In genomic region chr2:134198006-134198634, GRCh38 we compare ENCODE assay signal across 16 cellular contexts. TPM values are rescaled to one million over a fixed set of nuclear protein-coding genes. Genes with fewer than 3 reads are reported as not detected.
A peak's percentile ranks its signal among the peaks of the same experiment; 100 is the strongest.
DNase-seq lines count a peak whose midpoint lies in the region; FAIRE-seq and TF ChIP-seq lines count a peak whose summit lies in the region.
"Had no signal": no experiment of that assay in that cellular context is flagged by ENCODE, and none has a peak within 500 bp of the region (broad histone marks: within the 10 kb centered on the region; RNA-seq: fewer than 3 reads in every experiment).

No MANE protein-coding gene starts in this region.

- H3K23me2 ChIP-seq in H1 (ENCODE audit: low read depth, low read length): no peaks in the 10 kb centered on the region

- no peak for TF ChIP-seq CTCF in H1 (IDR thresholded peaks at IDR 0.05; ENCODE audit: control extremely low read depth in 1 of 3, insufficient read depth in 1 of 3, low read depth in 1 of 3, low read length in 3 of 3)

- H3K27me3 ChIP-seq in H1 (replicated peaks in 1 of 4; ENCODE audit: control insufficient read depth in 3 of 4, extremely low read depth in 1 of 4, insufficient read depth in 3 of 4, low read length in 3 of 4) (no peaks in the 10 kb centered on the region), mesenchymal stem cell (ENCODE audit: control insufficient read depth in 1 of 2, insufficient read depth in 1 of 2, low read length in 2 of 2) (no peaks in the 10 kb centered on the region)
- H3K27me3 ChIP-seq: breast epithelium, heart left ventricle had no signal

- H3K27ac ChIP-seq in H1 (ENCODE audit: low read depth, low read length): no peak overlapping the region
- H3K27ac ChIP-seq in mesenchymal stem cell (ENCODE audit: low read length, poor library complexity, severe bottlenecking): no peak overlapping the region
- H3K27ac ChIP-seq: breast epithelium, C4-2B, GM23248 had no signal

- H3K4ac ChIP-seq in H1 (replicated peaks; ENCODE audit: insufficient read length, low read depth, low read length): no peak overlapping the region
- H3K4ac ChIP-seq in mesenchymal stem cell (ENCODE audit: low read depth in 1 of 2, low read length in 2 of 2): no peak overlapping the region

- H4K5ac ChIP-seq in H1 (ENCODE audit: insufficient read length, low read depth, low read length): no peak overlapping the region

- H3K9ac ChIP-seq in H1 (replicated peaks in 1 of 4; ENCODE audit: extremely low read depth in 1 of 4, low read depth in 3 of 4, low read length in 3 of 4): no peak overlapping the region
- H3K9ac ChIP-seq in mesenchymal stem cell (ENCODE audit: low read length): no peak overlapping the region
- H3K9ac ChIP-seq: GM23248 had no signal

- H3K36me3 Mint-ChIP-seq in IgD-negative memory B cell: no peaks in the 10 kb centered on the region

- H2AK5ac ChIP-seq in H1 (ENCODE audit: low read depth, low read length) (no peak overlapping the region), mesenchymal stem cell (ENCODE audit: low read length, severe bottlenecking) (no peak overlapping the region)

- H2BK5ac ChIP-seq in H1 (ENCODE audit: low read depth, low read length) (no peak overlapping the region; the same call in 1 of the 2 replicates), mesenchymal stem cell (ENCODE audit: low read depth, low read length, poor library complexity, severe bottlenecking) (no peak overlapping the region)

- H3K79me1 ChIP-seq in H1 (ENCODE audit: low read depth, low read length): peaks cover 6% of the 10 kb centered on the region; the same call in 1 of the 2 replicates
- H3K79me1 ChIP-seq in mesenchymal stem cell (replicated peaks; ENCODE audit: low read length, poor library complexity, severe bottlenecking): peaks cover 38% of the 10 kb centered on the region

- H2BK120ac ChIP-seq in H1 (replicated peaks; ENCODE audit: low read depth, low read length): no peak overlapping the region
- no peak overlapping the region for H2BK120ac ChIP-seq in mesenchymal stem cell (ENCODE audit: low read depth, low read length)

- no peaks in the 10 kb centered on the region for H3K9me3 Mint-ChIP-seq in IgD-negative memory B cell

- H3K4me2 ChIP-seq in H1 (ENCODE audit: insufficient read depth in 1 of 2, low read depth in 2 of 2, low read length in 2 of 2) (no peak overlapping the region), mesenchymal stem cell (ENCODE audit: low read length, poor library complexity, severe bottlenecking) (no peak overlapping the region)

- no peak overlapping the region for H2BK12ac ChIP-seq in H1 (ENCODE audit: low read depth, low read length)
- peak overlapping the region in 1 of 2 experiments; percentile 45 for H2BK12ac ChIP-seq in mesenchymal stem cell (ENCODE audit: low read length in 2 of 2)

- no peaks in the 10 kb centered on the region for H3K27me3 Mint-ChIP-seq in IgD-negative memory B cell

- no peak for TF ChIP-seq POLR2A in H1 (IDR thresholded peaks at IDR 0.05; ENCODE audit: control extremely low read depth in 1 of 2, low read depth in 2 of 2, low read length in 2 of 2)

- TF ChIP-seq RAD21 in H1 (IDR thresholded peaks at IDR 0.05 in 1 of 2, conservative IDR thresholded peaks at IDR 0.05 in 1 of 2; ENCODE audit: low read depth in 2 of 2, low read length in 2 of 2): no peak

- CTCF ChIA-PET in H1 (lab: Charles Lee; ENCODE audit: partially characterized antibody): interaction anchor here (0.9 to 12.8 kb wide), 12 partner anchors 10 to 308 kb away, joined by 3 to 240 read pairs (median 4); no protein-coding TSS in a partner anchor

- WGBS in H1 (ENCODE audit: extremely low coverage in 1 of 2, insufficient coverage in 1 of 2, insufficient read length in 1 of 2, insufficient replicate concordance in 2 of 2, low coverage in 1 of 2, low lambda C conversion rate in 2 of 2, missing lambda C conversion rate in 1 of 2), 2 experiments: 83% methylated on average over 1 of the region's 1 CpG; no CpG with 5 or more reads in 1 of the 2 experiments
- 100% methylated on average over 1 of the region's 1 CpG for WGBS in mesenchymal stem cell

- peaks cover 0 to 4% of the 10 kb centered on the region in 2 experiments for H4K20me1 ChIP-seq in H1 (replicated peaks in 1 of 2; ENCODE audit: control insufficient read depth in 1 of 2, insufficient read depth in 2 of 2, low read length in 2 of 2)

- H3K56ac ChIP-seq in H1 (replicated peaks; ENCODE audit: insufficient read length, low read depth, low read length): no peak overlapping the region

- H3K4me1 ChIP-seq in H1 (replicated peaks in 1 of 4; ENCODE audit: control insufficient read depth in 3 of 4, insufficient read depth in 4 of 4, low read length in 3 of 4): peaks cover 4 to 13% (median 6%) of the 10 kb centered on the region in 4 experiments
- peaks cover 3% of the 10 kb centered on the region for H3K4me1 ChIP-seq in mesenchymal stem cell (ENCODE audit: control insufficient read depth, insufficient read depth, low read depth, low read length)
- H3K4me1 ChIP-seq: breast epithelium had no signal

- no peak overlapping the region for H3K14ac ChIP-seq in H1 (ENCODE audit: insufficient read length)
- peak overlapping the region in 1 of 2 experiments; percentile 63 for H3K14ac ChIP-seq in mesenchymal stem cell (ENCODE audit: low read length in 2 of 2)

- no peaks in the 10 kb centered on the region for H3K9me3 ChIP-seq in H1 (ENCODE audit: insufficient read depth in 2 of 2, low read depth in 1 of 2, low read length in 1 of 2)
- H3K9me3 ChIP-seq in mesenchymal stem cell (ENCODE audit: control insufficient read depth, low read length): no peaks in the 10 kb centered on the region
- H3K9me3 ChIP-seq: breast epithelium, heart left ventricle had no signal

- TF ChIP-seq EP300 in H1 (IDR thresholded peaks at IDR 0.05; ENCODE audit: borderline replicate concordance in 1 of 2, low read depth in 2 of 2, low read length in 2 of 2): no peak

- H2AFZ ChIP-seq in H1 (ENCODE audit: low read length): no peak overlapping the region
- no peak overlapping the region for H2AFZ ChIP-seq in mesenchymal stem cell (ENCODE audit: low read depth, low read length)
- H2AFZ ChIP-seq: GM23248 had no signal

- no peak overlapping the region for H4K91ac ChIP-seq in H1 (replicated peaks; ENCODE audit: insufficient read length, low read length)
- no peak overlapping the region for H4K91ac ChIP-seq in mesenchymal stem cell (ENCODE audit: low read length)

- peak overlapping the region; percentile 42 to 80 (median 56) for H3K27ac Mint-ChIP-seq in IgD-negative memory B cell

- H3K4me1 Mint-ChIP-seq in IgD-negative memory B cell: peaks cover 60 to 66% (median 66%) of the 10 kb centered on the region in 3 donors

- H3K23ac ChIP-seq in H1 (ENCODE audit: insufficient read length): no peak overlapping the region
- H3K23ac ChIP-seq in mesenchymal stem cell (ENCODE audit: low read length in 2 of 2): no peak overlapping the region

- DNase-seq in AG20443 (ENCODE audit: low spot score) (peak; percentile 14), EH (ENCODE audit: low read depth) (peak; percentile 13), H1 (ENCODE audit: low read depth in 1 of 2, low spot score in 2 of 2) (no peak), mesenchymal stem cell (no peak), NCI-H82 (lab: John Stamatoyannopoulos, UW) (no peak), cerebellar nuclear complex (lab: John Stamatoyannopoulos, UW) (no peak), superior temporal gyrus (ENCODE audit: extremely low spot score) (no peak)
- DNase-seq: GM23248; heart left ventricle; NCI-H146; NCI-H524 treated with DMSO at 0.1 percent for 48 hours; stimulated activated CD4-positive, alpha-beta T cell treated with anti-CD3 and anti-CD28 coated beads, Interleukin-2, amount 100 ng/mL, for 24 hours had no signal

- peaks cover 0 to 80% of the 10 kb centered on the region in 2 experiments; a peak in 3 of 4 replicates for H3K79me2 ChIP-seq in H1 (ENCODE audit: control insufficient read depth in 1 of 2, insufficient read depth in 2 of 2, low read length in 2 of 2)

- H3K36me3 ChIP-seq in H1 (ENCODE audit: control insufficient read depth in 2 of 4, insufficient read depth in 4 of 4, low read length in 3 of 4): no peaks in the 10 kb centered on the region
- no peaks in the 10 kb centered on the region for H3K36me3 ChIP-seq in mesenchymal stem cell (ENCODE audit: control insufficient read depth in 1 of 2, insufficient read depth in 2 of 2, low read depth in 1 of 2, low read length in 2 of 2)
- H3K36me3 ChIP-seq: breast epithelium, heart left ventricle had no signal

- H4K8ac ChIP-seq in H1 (ENCODE audit: extremely low read depth, insufficient read depth, low read length): no peak overlapping the region
- no peak overlapping the region for H4K8ac ChIP-seq in mesenchymal stem cell (ENCODE audit: low read length)

- no peak for FAIRE-seq in H1 (lab: Jason Lieb, UNC)
- FAIRE-seq: TTC549 had no signal

- H3K4me3 Mint-ChIP-seq in IgD-negative memory B cell: peak overlapping the region in 3 of 4 donors; percentile 1 to 71 (median 69)

- POLR2A ChIA-PET in H1 (lab: Charles Lee; ENCODE audit: partially characterized antibody): no interaction called here

- 0 out of 2 replicates have a peak overlapping the region, but pooled peaks have one; percentile 15 for H3K18ac ChIP-seq in H1 (ENCODE audit: extremely low read depth, low read length)
- H3K18ac ChIP-seq in mesenchymal stem cell (ENCODE audit: low read depth in 1 of 2, low read length in 2 of 2): no peak overlapping the region

- H2BK20ac ChIP-seq in H1 (ENCODE audit: low read length): no peak overlapping the region

- H2BK15ac ChIP-seq in H1 (ENCODE audit: low read length) (no peak overlapping the region), mesenchymal stem cell (ENCODE audit: low read depth, poor library complexity, severe bottlenecking) (no peak overlapping the region)

- H3K4me3 ChIP-seq in H1 (ENCODE audit: extremely low read depth in 1 of 4, insufficient read depth in 2 of 4, low read depth in 3 of 4, low read length in 4 of 4) (no peak overlapping the region), mesenchymal stem cell (ENCODE audit: insufficient read depth in 1 of 2, low read depth in 1 of 2, low read length in 2 of 2) (no peak overlapping the region)
- H3K4me3 ChIP-seq: breast epithelium, GM23248, heart left ventricle had no signal

TF ChIP-seq in H1, 55 proteins besides CTCF, POLR2A, EP300 and RAD21 (continues in another document):
- TF ChIP-seq ZNF274 (IDR thresholded peaks at IDR 0.05; ENCODE audit: borderline replicate concordance, extremely low read depth, low read length): no peak

RNA-seq across cellular contexts. Expression of gene MGAT5, which starts 55.8 kb away (rescaled TPM):
- polyA plus RNA-seq in IgD-negative memory B cell (14.0 TPM), H1 (2011; rRNA removed) (10.9 and 11.2 TPM in 2 replicates)
- 49.2 and 49.4 TPM in 2 replicates for total RNA-seq in H1 (2021; fragmentation: NEBNext Ultra II Directional; extraction: Animal tissue kit (Norgen Biotek cat#: 25700))
- polyA plus RNA-seq in H1 (2011; cell fraction: cytosol; rRNA removed): 14.8 TPM
- 20.7 TPM for polyA plus RNA-seq in H1 (2011; cell fraction: nucleus; rRNA removed)
- polyA plus RNA-seq in H1 (2012, experiment 1 of 2): 16.3 to 23.5 TPM (median 19.1 TPM) in 4 replicates
- polyA plus RNA-seq in H1 (2012, experiment 2 of 2): 1.8 TPM
- 21.6 TPM for polyA plus RNA-seq in H1 (2013, experiment 1 of 2)
- 23.7 TPM for polyA plus RNA-seq in H1 (2013, experiment 2 of 2)
- 66.6 and 90.3 TPM in 2 replicates for polyA minus RNA-seq in H1 (2011; rRNA and poly(A)+ RNA removed)
- 26.0 TPM for polyA minus RNA-seq in H1 (2011; cell fraction: cytosol; rRNA and poly(A)+ RNA removed)
- 119 TPM for polyA minus RNA-seq in H1 (2011; cell fraction: nucleus; rRNA and poly(A)+ RNA removed)
- 75.8 TPM for polyA plus RNA-seq in mesenchymal stem cell (2013, experiment 1 of 2)
- polyA plus RNA-seq in mesenchymal stem cell (2013, experiment 2 of 2): 73.2 TPM

Comparison
In these comparisons a context has a peak if more than half of its experiments do, and no peak if none do; other contexts are left out.
1. DNase-seq: peak in AG20443 (single experiment) and EH (single experiment); none in H1 (0 of 2), mesenchymal stem cell (single experiment), NCI-H82 (single experiment), cerebellar nuclear complex (0 of 2) and superior temporal gyrus (single experiment).